In genomic region chr17:77435272-77436057, GRCh38 we compare ENCODE assay signal across 11 cellular contexts.
A peak's percentile ranks its signal among the peaks of the same experiment; 100 is the strongest.
DNase-seq lines count a peak whose midpoint lies in the region; ATAC-seq and FAIRE-seq lines count a peak whose summit lies in the region.
"Had no signal": no experiment of that assay in that cellular context is flagged by ENCODE, and none has a peak within 500 bp of the region (broad histone marks: within the 10 kb centered on the region; RNA-seq: fewer than 3 reads in every experiment).

No MANE protein-coding gene starts in this region.

- ATAC-seq in Right ventricle myocardium inferior (no peak), HG03571 (IDR thresholded peaks at IDR 0.05; ENCODE audit: unreplicated experiment) (no peak)

- H3K36me3 Mint-ChIP-seq in activated T-helper 2 cell treated with anti-CD3 and anti-CD28 coated beads, Interferon-gamma antibody, Interleukin-2, Interleukin-4, amounts not matched to agents 10 μg/mL and 5 μg/mL and 100 μg/mL, durations not matched to agents 14 hours and 24 hours and 36 hours (ENCODE audit: low read depth): peaks cover 10% of the 10 kb centered on the region

- DNase-seq in Right ventricle myocardium inferior (ENCODE audit: missing footprints) (peak; percentile 40), cardiac septum (ENCODE audit: low spot score) (no peak), left kidney (ENCODE audit: low read depth, low spot score) (peak; percentile 41), ACHN (no peak), small intestine (no peak)
- DNase-seq in activated T-helper 2 cell treated with anti-CD3 and anti-CD28 coated beads, Interferon-gamma antibody, Interleukin-2, Interleukin-4, amounts not matched to agents 10 μg/mL and 5 μg/mL and 100 μg/mL, durations not matched to agents 14 hours and 24 hours and 36 hours (ENCODE audit: low spot score): no peak
- DNase-seq: AML-193, Peyer's patch had no signal

- 68% methylated on average over 24 of the region's 24 CpGs for WGBS in thymus
- 80 to 88% (median 86%) methylated on average over 24 of the region's 24 CpGs for WGBS in small intestine, 3 donors

- H3K36me3 ChIP-seq in thymus (ENCODE audit: control insufficient read depth, insufficient read depth) (peaks cover 12% of the 10 kb centered on the region), small intestine (ENCODE audit: control insufficient read depth in 2 of 2, insufficient read depth in 2 of 2, low read length in 2 of 2) (no peaks in the 10 kb centered on the region)
- H3K36me3 ChIP-seq: Peyer's patch, suprapubic skin had no signal

- H3K4me1 Mint-ChIP-seq in activated T-helper 2 cell treated with anti-CD3 and anti-CD28 coated beads, Interferon-gamma antibody, Interleukin-2, Interleukin-4, amounts not matched to agents 10 μg/mL and 5 μg/mL and 100 μg/mL, durations not matched to agents 14 hours and 24 hours and 36 hours (ENCODE audit: low read depth): peaks cover 76% of the 10 kb centered on the region

- no peak overlapping the region for H3K27ac Mint-ChIP-seq in activated T-helper 2 cell treated with anti-CD3 and anti-CD28 coated beads, Interferon-gamma antibody, Interleukin-2, Interleukin-4, amounts not matched to agents 10 μg/mL and 5 μg/mL and 100 μg/mL, durations not matched to agents 14 hours and 24 hours and 36 hours

- no peaks in the 10 kb centered on the region for H3K9me3 ChIP-seq in thymus (ENCODE audit: control insufficient read depth)
- no peaks in the 10 kb centered on the region for H3K9me3 ChIP-seq in small intestine (ENCODE audit: control insufficient read depth, low read depth)
- H3K9me3 ChIP-seq: Peyer's patch, suprapubic skin had no signal

- H3K4me3 Mint-ChIP-seq in activated T-helper 2 cell treated with anti-CD3 and anti-CD28 coated beads, Interferon-gamma antibody, Interleukin-2, Interleukin-4, amounts not matched to agents 10 μg/mL and 5 μg/mL and 100 μg/mL, durations not matched to agents 14 hours and 24 hours and 36 hours (ENCODE audit: low read depth): peak overlapping the region; percentile 56

- no peaks in the 10 kb centered on the region for H3K9me3 Mint-ChIP-seq in activated T-helper 2 cell treated with anti-CD3 and anti-CD28 coated beads, Interferon-gamma antibody, Interleukin-2, Interleukin-4, amounts not matched to agents 10 μg/mL and 5 μg/mL and 100 μg/mL, durations not matched to agents 14 hours and 24 hours and 36 hours

- H3K4me3 ChIP-seq in thymus (ENCODE audit: low read length) (peak overlapping the region; percentile 0), small intestine (ENCODE audit: low read depth in 1 of 2, low read length in 2 of 2) (no peak overlapping the region)
- H3K4me3 ChIP-seq: Peyer's patch had no signal

- H3K4me1 ChIP-seq in thymus (ENCODE audit: control insufficient read depth, insufficient read depth, low read length): peaks cover 82% of the 10 kb centered on the region
- H3K4me1 ChIP-seq in small intestine (ENCODE audit: control insufficient read depth in 2 of 2, insufficient read depth in 1 of 2, low read depth in 1 of 2, low read length in 1 of 2): peaks cover 0 to 24% of the 10 kb centered on the region in 2 donors

- peak overlapping the region; percentile 86 for H3K27ac ChIP-seq in thymus (ENCODE audit: low read depth)
- H3K27ac ChIP-seq in small intestine (ENCODE audit: low read depth in 1 of 2, low read length in 1 of 2): peak overlapping the region in 1 of 2 donors; percentile 17

- H3K27me3 ChIP-seq in thymus (ENCODE audit: control insufficient read depth, insufficient read depth) (no peaks in the 10 kb centered on the region), small intestine (ENCODE audit: control insufficient read depth in 2 of 2, insufficient read depth in 2 of 2, low read length in 2 of 2) (no peaks in the 10 kb centered on the region)
- H3K27me3 ChIP-seq: Peyer's patch, suprapubic skin had no signal

- in situ Hi-C loops in ACHN (cut with HindIII; ENCODE audit: low pct_ligation_motif_present, low pct_unique_long_range_greater_than_20kb, low sequenced_read_pairs): loop anchor here (25.0 kb wide), 1 partner anchor 98 kb away; no protein-coding TSS in a partner anchor

- FAIRE-seq in small intestine (lab: Jason Lieb, UNC): no peak

- intact Hi-C loops in Right ventricle myocardium inferior (cut with DNase I) (loop anchor here (2.0 kb wide), 1 partner anchor 17 kb away; no protein-coding TSS in a partner anchor), cardiac septum (cut with DNase I) (no loop called here)
- intact Hi-C loops in activated T-helper 2 cell treated with anti-CD3 and anti-CD28 coated beads, Interferon-gamma antibody, Interleukin-2, Interleukin-4, amounts not matched to agents 10 μg/mL and 5 μg/mL and 100 μg/mL, durations not matched to agents 14 hours and 24 hours and 36 hours (cut with micrococcal nuclease): no loop called here

- H3K27me3 Mint-ChIP-seq in activated T-helper 2 cell treated with anti-CD3 and anti-CD28 coated beads, Interferon-gamma antibody, Interleukin-2, Interleukin-4, amounts not matched to agents 10 μg/mL and 5 μg/mL and 100 μg/mL, durations not matched to agents 14 hours and 24 hours and 36 hours (ENCODE audit: low read depth): no peaks in the 10 kb centered on the region

Comparison
In these comparisons a context has a peak if more than half of its experiments do, and no peak if none do; other contexts are left out.
1. DNase-seq: peak in Right ventricle myocardium inferior (single experiment) and left kidney (single experiment); none in cardiac septum (single experiment), activated T-helper 2 cell treated with anti-CD3 and anti-CD28 coated beads, Interferon-gamma antibody, Interleukin-2, Interleukin-4, amounts not matched to agents 10 μg/mL and 5 μg/mL and 100 μg/mL, durations not matched to agents 14 hours and 24 hours and 36 hours (single experiment), ACHN (single experiment) and small intestine (single experiment).